Comparison of ENCODE assay signal across 25 cellular contexts in genomic region chr1:47914952-47915676, GRCh38.
DNase-seq lines count a peak whose midpoint lies in the region; ATAC-seq, FAIRE-seq and TF ChIP-seq lines count a peak whose summit lies in the region.
"Had no signal": no experiment of that assay in that cellular context is flagged by ENCODE, and none has a peak within 500 bp of the region (broad histone marks: within the 10 kb centered on the region; RNA-seq: fewer than 3 reads in every experiment).

No MANE protein-coding gene starts in this region.

- intact Hi-C loops in HepG2 (cut with micrococcal nuclease; ENCODE audit: unreplicated experiment) (loop anchor here (5.0 kb wide), 1 partner anchor 178 kb away; no protein-coding TSS in a partner anchor), right lobe of liver (cut with DNase I) (no loop called here)

- H3K79me2 ChIP-seq in HepG2 (ENCODE audit: insufficient read depth, low read length) (peaks cover 6% of the 10 kb centered on the region), neural progenitor cell (ENCODE audit: low read depth) (no peaks in the 10 kb centered on the region)

- TF ChIP-seq RAD21 in HepG2 (CRISPR knock-in tag; IDR thresholded peaks at IDR 0.05): no peak

- H3K4me2 ChIP-seq in HepG2 (ENCODE audit: low read depth, low read length) (no peak overlapping the region), neural progenitor cell (no peak overlapping the region)
- H3K4me2 ChIP-seq: BLaER1 had no signal

- H3K27me3 ChIP-seq in HepG2 (ENCODE audit: control insufficient read depth in 1 of 2, insufficient read depth in 2 of 2, low read length in 2 of 2) (no peaks in the 10 kb centered on the region), right lobe of liver (no peaks in the 10 kb centered on the region), endodermal cell (ENCODE audit: control insufficient read depth, insufficient read depth, low read length, poor library complexity, severe bottlenecking) (no peaks in the 10 kb centered on the region), neural progenitor cell (no peaks in the 10 kb centered on the region)
- H3K27me3 ChIP-seq: BLaER1 had no signal

- H3F3A ChIP-seq in neural progenitor cell (ENCODE audit: low read depth): no peaks in the 10 kb centered on the region

- H3K4me1 Mint-ChIP-seq in endodermal cell (peaks cover 10% of the 10 kb centered on the region), neural progenitor cell (peaks cover 66% of the 10 kb centered on the region)
- H3K4me1 Mint-ChIP-seq: B cell; CD8-positive, alpha-beta memory T cell had no signal

- no peak overlapping the region for H3K27ac Mint-ChIP-seq in endodermal cell
- peak overlapping the region; percentile 60 for H3K27ac Mint-ChIP-seq in neural progenitor cell
- H3K27ac Mint-ChIP-seq: B cell; CD4-positive, alpha-beta T cell; HFFc6 had no signal

- H3K4me3 Mint-ChIP-seq in endodermal cell (no peak overlapping the region), neural progenitor cell (no peak overlapping the region)
- H3K4me3 Mint-ChIP-seq: B cell; CD4-positive, alpha-beta T cell; CD8-positive, alpha-beta memory T cell; HFFc6 had no signal

- BruUV-seq in HepG2 (replicated peaks; lab: Mats Ljungman, UMichigan): no TSS peak

- DNase-seq in HepG2 (ENCODE audit: low spot score) (no peak), right lobe of liver (no peak), endodermal cell (peak; percentile 57), neural progenitor cell (ENCODE audit: low spot score) (no peak), epidermal melanocyte (ENCODE audit: insufficient read length, low spot score) (no peak), NCI-H1048 (lab: John Stamatoyannopoulos, UW) (no peak), NCI-H1092 treated with DMSO at 0.1 percent for 48 hours (lab: John Stamatoyannopoulos, UW) (no peak)
- DNase-seq: CD4-positive, alpha-beta T cell; CD8-positive, alpha-beta memory T cell; DMS 273 treated with DMSO at 0.1 percent for 48 hours; DMS79; EL; GDM1; GM23248; HFFc6 had no signal

- no peaks in the 10 kb centered on the region for H3K36me3 ChIP-seq in HepG2 (replicated peaks in 1 of 2; ENCODE audit: control insufficient read depth in 1 of 2, insufficient read depth in 2 of 2, low read length in 2 of 2)
- H3K36me3 ChIP-seq in right lobe of liver: no peaks in the 10 kb centered on the region
- H3K36me3 ChIP-seq in endodermal cell (ENCODE audit: control insufficient read depth, insufficient read depth, low read length): peaks cover 13% of the 10 kb centered on the region
- H3K36me3 ChIP-seq in neural progenitor cell: no peaks in the 10 kb centered on the region
- H3K36me3 ChIP-seq: BLaER1, HAP-1 had no signal

- H3K27me3 Mint-ChIP-seq in endodermal cell (ENCODE audit: insufficient read depth) (no peaks in the 10 kb centered on the region), neural progenitor cell (ENCODE audit: insufficient read depth, low read depth) (peaks cover 4% of the 10 kb centered on the region)

- no peak for TF ChIP-seq CTCF in HepG2 (CRISPR knock-in tag; IDR thresholded peaks at IDR 0.05)
- no peak for TF ChIP-seq CTCF in right lobe of liver (IDR thresholded peaks at IDR 0.05)
- no peak for TF ChIP-seq CTCF in endodermal cell (conservative IDR thresholded peaks at IDR 0.05)
- no peak for TF ChIP-seq CTCF in neural progenitor cell (IDR thresholded peaks at IDR 0.05)

- H3K9me3 ChIP-seq in HepG2 (ENCODE audit: low read length): no peaks in the 10 kb centered on the region
- H3K9me3 ChIP-seq in right lobe of liver: no peaks in the 10 kb centered on the region
- no peaks in the 10 kb centered on the region for H3K9me3 ChIP-seq in endodermal cell (ENCODE audit: control insufficient read depth, low read length)
- no peaks in the 10 kb centered on the region for H3K9me3 ChIP-seq in neural progenitor cell (ENCODE audit: low read depth)
- H3K9me3 ChIP-seq: BLaER1, HAP-1 had no signal

- H3K27ac ChIP-seq in HepG2 (ENCODE audit: extremely low read length, insufficient read depth, low read length) (peak overlapping the region; percentile 98), right lobe of liver (no peak overlapping the region), endodermal cell (ENCODE audit: low read depth, low read length) (no peak overlapping the region), neural progenitor cell (no peak overlapping the region)
- H3K27ac ChIP-seq: 22Rv1, BLaER1, C4-2B, GM23248 had no signal

- no peak overlapping the region for H3K4me3 ChIP-seq in HepG2 (replicated peaks in 1 of 3; ENCODE audit: insufficient read depth in 1 of 3, low read depth in 2 of 3, low read length in 3 of 3)
- H3K4me3 ChIP-seq in right lobe of liver: no peak overlapping the region
- no peak overlapping the region for H3K4me3 ChIP-seq in endodermal cell (ENCODE audit: low read length)
- H3K4me3 ChIP-seq in neural progenitor cell: no peak overlapping the region
- H3K4me3 ChIP-seq: BLaER1, GM12878, GM23248, HAP-1 had no signal

- H3K9ac ChIP-seq in HepG2 (ENCODE audit: insufficient read depth, low read depth, low read length) (no peak overlapping the region), endodermal cell (ENCODE audit: extremely low read depth, low read length, poor library complexity, severe bottlenecking) (no peak overlapping the region), neural progenitor cell (no peak overlapping the region)
- H3K9ac ChIP-seq: BLaER1, GM23248 had no signal

- no peaks in the 10 kb centered on the region for H3K36me3 Mint-ChIP-seq in endodermal cell (ENCODE audit: low read depth)
- H3K36me3 Mint-ChIP-seq in neural progenitor cell: no peaks in the 10 kb centered on the region
- H3K36me3 Mint-ChIP-seq: CD8-positive, alpha-beta memory T cell had no signal

- H3K4me1 ChIP-seq in HepG2 (ENCODE audit: insufficient read depth, low read length) (peaks cover 100% of the 10 kb centered on the region), right lobe of liver (peaks cover 0 to 41% (median 18%) of the 10 kb centered on the region in 4 donors), endodermal cell (ENCODE audit: control insufficient read depth, insufficient read depth, low read length) (no peaks in the 10 kb centered on the region), neural progenitor cell (peaks cover 35% of the 10 kb centered on the region)
- H3K4me1 ChIP-seq: BLaER1, HAP-1 had no signal

- no peak overlapping the region for H2AFZ ChIP-seq in HepG2 (ENCODE audit: low read length)
- H2AFZ ChIP-seq in neural progenitor cell (replicated peaks): no peak overlapping the region
- H2AFZ ChIP-seq: GM23248 had no signal

- H3K9me3 Mint-ChIP-seq in endodermal cell: no peaks in the 10 kb centered on the region
- H3K9me3 Mint-ChIP-seq in neural progenitor cell: no peaks in the 10 kb centered on the region
- H3K9me3 Mint-ChIP-seq: CD4-positive, alpha-beta T cell; CD8-positive, alpha-beta memory T cell had no signal

- FAIRE-seq in HepG2 (lab: Jason Lieb, UNC): no peak
- FAIRE-seq: A204.1, D721Med, GM12878, GM19239, H54 had no signal

- POLR2A ChIA-PET in HepG2 (lab: Yijun Ruan, JAX): interaction anchor here (1.1 kb wide), 1 partner anchor 9 kb away, joined by 4 read pairs; no protein-coding TSS in a partner anchor

- CTCF ChIA-PET in HepG2 (lab: Yijun Ruan, JAX; ENCODE audit: low intra/inter-chr PET ratio, low total read pairs): no interaction called here

- H4K20me1 ChIP-seq in HepG2 (ENCODE audit: insufficient read depth, low read length) (no peaks in the 10 kb centered on the region), neural progenitor cell (ENCODE audit: low read depth) (no peaks in the 10 kb centered on the region)
- H4K20me1 ChIP-seq: BLaER1 had no signal

- WGBS in HepG2 (ENCODE audit: low lambda C conversion rate): 94% methylated on average over 8 of the region's 8 CpGs
- WGBS in right lobe of liver (ENCODE audit: insufficient coverage, low coverage, low lambda C conversion rate, missing lambda C conversion rate): 89% methylated on average over 3 of the region's 8 CpGs
- WGBS in endodermal cell (ENCODE audit: insufficient coverage in 1 of 2, insufficient read length in 1 of 2), 2 experiments: 92% methylated on average over 8 of the region's 8 CpGs

- no peak for TF ChIP-seq EP300 in HepG2 (IDR thresholded peaks at IDR 0.05; ENCODE audit: low read depth in 2 of 2, low read length in 2 of 2)
- no peak for TF ChIP-seq EP300 in HepG2 (CRISPR knock-in tag; IDR thresholded peaks at IDR 0.05; ENCODE audit: borderline replicate concordance)

- in situ Hi-C loops in HepG2 (cut with HindIII; ENCODE audit: extremely low pct_ligation_motif_present, low pct_unique_long_range_greater_than_20kb): no loop called here

- no peak for TF ChIP-seq POLR2A in HepG2 (IDR thresholded peaks at IDR 0.05; ENCODE audit: insufficient read depth in 1 of 2, low read depth in 2 of 2, low read length in 2 of 2)
- TF ChIP-seq POLR2A in right lobe of liver (IDR thresholded peaks at IDR 0.05): no peak

- ATAC-seq in HepG2: no peak
- no peak for ATAC-seq in right lobe of liver
- ATAC-seq: GM12878 had no signal

TF ChIP-seq in HepG2, 621 proteins besides CTCF, POLR2A, EP300 and RAD21 (continues in another document):
- TF ChIP-seq ZNF431 (CRISPR knock-in tag; IDR thresholded peaks at IDR 0.05; ENCODE audit: borderline replicate concordance, low read depth): no peak
- TF ChIP-seq CERS6 (CRISPR knock-in tag; IDR thresholded peaks at IDR 0.05): no peak
- TF ChIP-seq ZNF124 (CRISPR knock-in tag; IDR thresholded peaks at IDR 0.05): no peak
- TF ChIP-seq ZNF629 (CRISPR knock-in tag; conservative IDR thresholded peaks at IDR 0.05): peak; percentile 96
- no peak for TF ChIP-seq ZFP41 (CRISPR knock-in tag; IDR thresholded peaks at IDR 0.05; ENCODE audit: borderline replicate concordance)
- no peak for TF ChIP-seq ZNF777 (CRISPR knock-in tag; IDR thresholded peaks at IDR 0.05)
- TF ChIP-seq RFXANK (CRISPR knock-in tag; IDR thresholded peaks at IDR 0.05): no peak
- TF ChIP-seq HDAC6 (IDR thresholded peaks at IDR 0.05; ENCODE audit: low read depth, low read length): no peak
- TF ChIP-seq TEF (CRISPR knock-in tag; IDR thresholded peaks at IDR 0.05): no peak
- TF ChIP-seq ZNF792 (CRISPR knock-in tag; IDR thresholded peaks at IDR 0.05): no peak
